Comparison of ENCODE assay signal across 26 cellular contexts in genomic region chr9:68692519-68692918, GRCh38. TPM values are rescaled to one million over a fixed set of nuclear protein-coding genes. Genes with fewer than 3 reads are reported as not detected.
DNase-seq lines count a peak whose midpoint lies in the region; ATAC-seq, FAIRE-seq and TF ChIP-seq lines count a peak whose summit lies in the region.
"Had no signal": no experiment of that assay in that cellular context is flagged by ENCODE, and none has a peak within 500 bp of the region (broad histone marks: within the 10 kb centered on the region; RNA-seq: fewer than 3 reads in every experiment).

No MANE protein-coding gene starts in this region.

- H3K9me3 Mint-ChIP-seq in naive thymus-derived CD8-positive, alpha-beta T cell: peaks cover 0 to 15% (median 3%) of the 10 kb centered on the region in 9 donors
- H3K9me3 Mint-ChIP-seq: HFFc6 had no signal

- POLR2A ChIA-PET in K562 (lab: Yijun Ruan, JAX): interaction anchor here (2.2 kb wide), 1 partner anchor 10 kb away, joined by 7 read pairs; no protein-coding TSS in a partner anchor
- POLR2A ChIA-PET in naive thymus-derived CD8-positive, alpha-beta T cell (lab: Charles Lee): no interaction called here

- WGBS in K562 (ENCODE audit: insufficient coverage, low coverage, missing lambda C conversion rate): 61% methylated on average over 8 of the region's 8 CpGs
- 62% methylated on average over 8 of the region's 8 CpGs for WGBS in right cardiac atrium

- ATAC-seq in Right ventricle myocardium superior (ENCODE audit: poor library complexity) (peak; percentile 51), left cardiac atrium (no peak), K562 (no peak), right cardiac atrium (no peak)
- ATAC-seq in naive thymus-derived CD8-positive, alpha-beta T cell: no peak
- ATAC-seq: A549 had no signal

- CTCF ChIA-PET in K562 (lab: Yijun Ruan, JAX; ENCODE audit: low intra/inter-chr PET ratio): interaction anchor here (0.7 kb wide), 1 partner anchor 15 kb away, joined by 3 read pairs; no protein-coding TSS in a partner anchor

- peaks cover 9 to 56% (median 18%) of the 10 kb centered on the region in 5 donors for H3K27me3 Mint-ChIP-seq in naive thymus-derived CD8-positive, alpha-beta T cell

- FAIRE-seq in K562 (lab: Jason Lieb, UNC): no peak
- FAIRE-seq in urothelium cell line (lab: Jason Lieb, UNC): no peak
- FAIRE-seq: A549, D721Med, GM12891, H54 had no signal

- TF ChIP-seq POLR2A in K562 (conservative IDR thresholded peaks at IDR 0.05): no peak

- TF ChIP-seq RAD21 in K562 (CRISPR knock-in tag; conservative IDR thresholded peaks at IDR 0.05 in 1 of 2, IDR thresholded peaks at IDR 0.05 in 1 of 2): no peak

- no peak overlapping the region for H3K4me2 ChIP-seq in K562 (ENCODE audit: insufficient read depth, low read length)
- H3K4me2 ChIP-seq: A549 had no signal

- no peak overlapping the region for H3K4me3 Mint-ChIP-seq in naive thymus-derived CD8-positive, alpha-beta T cell
- H3K4me3 Mint-ChIP-seq: CD14-positive monocyte; CD4-positive, alpha-beta T cell; CD8-positive, alpha-beta memory T cell; HFFc6 had no signal

- H3K27me3 ChIP-seq in K562 (ENCODE audit: control insufficient read depth in 2 of 2, insufficient read depth in 2 of 2, low read length in 2 of 2) (no peaks in the 10 kb centered on the region), right cardiac atrium (ENCODE audit: control insufficient read depth, insufficient read depth) (no peaks in the 10 kb centered on the region)
- H3K27me3 ChIP-seq: BE2C; BLaER1 treated with 17β-estradiol and CSF1 and Interleukin-3, amounts not matched to agents 10 nM and 100 nM had no signal

- 0 out of 2 replicates have a peak overlapping the region, but pooled peaks have one; percentile 55 for H2AFZ ChIP-seq in K562 (ENCODE audit: low read depth, low read length)

- no peak for TF ChIP-seq CTCF in K562 (IDR thresholded peaks at IDR 0.05 in 2 of 3, conservative IDR thresholded peaks at IDR 0.05 in 1 of 3; ENCODE audit: insufficient read depth in 2 of 3, low read depth in 1 of 3, low read length in 3 of 3)

- H3K9me3 ChIP-seq in K562 (replicated peaks; ENCODE audit: control insufficient read depth, insufficient read depth, low read depth, low read length) (no peaks in the 10 kb centered on the region; the same call in 1 of the 2 replicates), right cardiac atrium (ENCODE audit: control insufficient read depth, low read length) (no peaks in the 10 kb centered on the region)
- H3K9me3 ChIP-seq: A549, BE2C, HAP-1 had no signal

- in situ Hi-C loops in K562 (cut with MboI): no loop called here

- TF ChIP-seq EP300 in K562 (IDR thresholded peaks at IDR 0.05; ENCODE audit: low read length): no peak

- no TSS peak for BruUV-seq in K562 (replicated peaks; lab: Mats Ljungman, UMichigan)

- intact Hi-C loops in Right ventricle myocardium superior (cut with DNase I) (loop anchor here (10.0 kb wide), 1 partner anchor 302 kb away; no protein-coding TSS in a partner anchor), left cardiac atrium (cut with DNase I) (no loop called here), K562 (cut with micrococcal nuclease) (no loop called here), right cardiac atrium (cut with DNase I) (no loop called here)

- H3K79me2 ChIP-seq in K562 (ENCODE audit: control insufficient read depth, insufficient read depth, low read length): no peaks in the 10 kb centered on the region

- H3K36me3 ChIP-seq in K562 (ENCODE audit: control insufficient read depth, insufficient read depth, low read length): no peaks in the 10 kb centered on the region
- H3K36me3 ChIP-seq: BE2C; BLaER1 treated with 17β-estradiol and CSF1 and Interleukin-3, amounts not matched to agents 10 nM and 100 nM; HAP-1 had no signal

- H3K27ac ChIP-seq in K562 (ENCODE audit: extremely low read depth, low read depth, low read length) (no peak overlapping the region), right cardiac atrium (ENCODE audit: low read length) (peak overlapping the region; percentile 72)
- H3K27ac ChIP-seq: A549; BLaER1 treated with 17β-estradiol and CSF1 and Interleukin-3, amounts not matched to agents 10 nM and 100 nM had no signal

- peaks cover 0 to 6% of the 10 kb centered on the region in 2 experiments; a peak in 4 of 5 replicates for H3K4me1 ChIP-seq in K562 (replicated peaks in 1 of 2; ENCODE audit: control insufficient read depth in 2 of 2, insufficient read depth in 2 of 2, low read length in 2 of 2)
- H3K4me1 ChIP-seq in right cardiac atrium (ENCODE audit: control insufficient read depth, insufficient read depth, low read length): no peaks in the 10 kb centered on the region
- H3K4me1 ChIP-seq: A549, BE2C, HAP-1 had no signal

- DNase-seq in Right ventricle myocardium superior (no peak), left cardiac atrium (no peak), K562 (ENCODE audit: extremely low read depth in 1 of 4, low spot score in 3 of 4) (no peak), right cardiac atrium (no peak), urothelium cell line (ENCODE audit: low spot score) (no peak)
- no peak for DNase-seq in naive thymus-derived CD8-positive, alpha-beta T cell
- DNase-seq: 8988T; ACHN; AML-193; BE2C; CD4-positive, alpha-beta T cell; CD8-positive, alpha-beta memory T cell; DMS 273 treated with DMSO at 0.1 percent for 48 hours; DMS53; DMS79 treated with DMSO at 0.1 percent for 48 hours; GF-D8; GOT3; HFFc6 had no signal

- H3K36me3 Mint-ChIP-seq in naive thymus-derived CD8-positive, alpha-beta T cell: peaks cover 0 to 10% (median 2%) of the 10 kb centered on the region in 3 donors
- H3K36me3 Mint-ChIP-seq: CD14-positive monocyte; CD8-positive, alpha-beta memory T cell had no signal

- H3K4me3 ChIP-seq in K562: no peak overlapping the region
- no peak overlapping the region for H3K4me3 ChIP-seq in right cardiac atrium (ENCODE audit: low read length)
- H3K4me3 ChIP-seq: A549; BLaER1 treated with 17β-estradiol and CSF1 and Interleukin-3, amounts not matched to agents 10 nM and 100 nM; HAP-1 had no signal

- H3K4me1 Mint-ChIP-seq in naive thymus-derived CD8-positive, alpha-beta T cell: no peaks in the 10 kb centered on the region
- H3K4me1 Mint-ChIP-seq: CD8-positive, alpha-beta memory T cell had no signal

- no peaks in the 10 kb centered on the region for H3K9me1 ChIP-seq in K562 (ENCODE audit: control insufficient read depth, insufficient read depth, low read length)

- no peak overlapping the region for H3K9ac ChIP-seq in K562 (ENCODE audit: insufficient read depth in 1 of 2, low read depth in 2 of 2, low read length in 2 of 2)
- H3K9ac ChIP-seq: BLaER1 treated with 17β-estradiol and CSF1 and Interleukin-3, amounts not matched to agents 10 nM and 100 nM had no signal

- H3K27ac Mint-ChIP-seq in naive thymus-derived CD8-positive, alpha-beta T cell: no peak overlapping the region
- H3K27ac Mint-ChIP-seq: CD14-positive monocyte; CD4-positive, alpha-beta T cell; CD8-positive, alpha-beta memory T cell; HFFc6 had no signal

- H4K20me1 ChIP-seq in K562 (replicated peaks; ENCODE audit: control insufficient read depth, insufficient read depth, low read length): no peaks in the 10 kb centered on the region
- H4K20me1 ChIP-seq: BLaER1 treated with 17β-estradiol and CSF1 and Interleukin-3, amounts not matched to agents 10 nM and 100 nM had no signal

TF ChIP-seq in K562, 482 proteins besides CTCF, POLR2A, EP300 and RAD21 (continues in another document):
- TF ChIP-seq ZNF717 (CRISPR knock-in tag; IDR thresholded peaks at IDR 0.05) (no peak), PHTF2 (CRISPR knock-in tag; IDR thresholded peaks at IDR 0.05) (no peak), GTF2E2 (tag; IDR thresholded peaks at IDR 0.05) (no peak), KLF1 (tag; IDR thresholded peaks at IDR 0.05) (no peak), HNRNPUL1 (IDR thresholded peaks at IDR 0.05; ENCODE audit: low read length) (no peak), TBL1XR1 (IDR thresholded peaks at IDR 0.05; ENCODE audit: low read length in 2 of 2) (no peak), HDAC1 (IDR thresholded peaks at IDR 0.05) (no peak), MED1 (CRISPR knock-in tag; IDR thresholded peaks at IDR 0.05; ENCODE audit: borderline replicate concordance) (no peak), U2AF1 (optimal IDR thresholded peaks at IDR 0.05; ENCODE audit: low read depth, low read length) (no peak)

RNA-seq across cellular contexts. Expression of gene PIP5K1B, which starts 12.5 kb away (rescaled TPM):
- 62.8 TPM for total RNA-seq in Right ventricle myocardium superior
- total RNA-seq in left cardiac atrium: 10 to 100 TPM; 47.0 to 50.1 TPM
- total RNA-seq in K562 (2011; cell fraction: chromatin; rRNA removed; ENCODE audit: low replicate concordance): 11.7 and 37.8 TPM in 2 replicates
- total RNA-seq in K562 (2011; cell fraction: nucleolus; rRNA removed): 11.6 and 11.7 TPM in 2 replicates
- total RNA-seq in K562 (2011; cell fraction: nucleoplasm; rRNA removed): 19.9 and 36.8 TPM in 2 replicates
- total RNA-seq in K562 (2014; rRNA removed): 3.8 and 3.9 TPM in 2 replicates
- total RNA-seq in K562 (2014; rRNA removed; fragmentation: Illumina TruSeq; extraction: Trizol): 7.4 and 8.8 TPM in 2 replicates
- 7.4 and 7.5 TPM in 2 replicates for total RNA-seq in K562 (2015; rRNA removed; fragmentation: Illumina TruSeq; extraction: Trizol)
- total RNA-seq in K562 (2021): 9.6 and 10.4 TPM in 2 replicates
- 6.5 and 7.8 TPM in 2 replicates for polyA plus RNA-seq in K562 (2011; rRNA removed)
- polyA plus RNA-seq in K562 (2011; cell fraction: cytosol; rRNA removed): 2.5 and 4.5 TPM in 2 replicates
- polyA plus RNA-seq in K562 (2011; cell fraction: nucleus; rRNA removed): 5.7 and 7.2 TPM in 2 replicates
- polyA plus RNA-seq in K562 (2012): 9.2 and 13.5 TPM in 2 replicates
- polyA plus RNA-seq in K562 (2014; fragmentation: Illumina TruSeq; extraction: Trizol): 10.6 and 12.9 TPM in 2 replicates
- polyA plus RNA-seq in K562 (2014; fragmentation: Nextera tagmentation; extraction: Ambion mirVana): 1 to 10 TPM; 3.1 to 6.3 TPM
- polyA plus RNA-seq in K562 (2014; rRNA removed): 4.9 and 5.0 TPM in 2 replicates
- polyA minus RNA-seq in K562 (2011; rRNA and poly(A)+ RNA removed): 12.3 and 14.2 TPM in 2 replicates
- 4.3 and 6.3 TPM in 2 replicates for polyA minus RNA-seq in K562 (2011; cell fraction: cytosol; rRNA and poly(A)+ RNA removed)
- 12.3 and 27.8 TPM in 2 replicates for polyA minus RNA-seq in K562 (2011; cell fraction: nucleus; rRNA and poly(A)+ RNA removed)
- total RNA-seq in right cardiac atrium: 10 to 100 TPM; 38.1 to 81.5 (median 70.0) TPM
- polyA plus RNA-seq in right cardiac atrium: 37.8 TPM
- total RNA-seq in naive thymus-derived CD8-positive, alpha-beta T cell: 1 to 10 TPM in 1 of 2 experiments, under 1 TPM in 1; 0.47 to 1.2 TPM
- under 1 TPM in 1 of 3 donors, not detected in 2; 0.18 TPM for polyA plus RNA-seq in naive thymus-derived CD8-positive, alpha-beta T cell
- total RNA-seq: CD4-positive, alpha-beta T cell; G401; HFFc6 had no signal
- polyA plus RNA-seq: A549; CD8-positive, alpha-beta memory T cell had no signal
